18 cellular contexts compared by ENCODE assay signal in the genomic region with DNA sequence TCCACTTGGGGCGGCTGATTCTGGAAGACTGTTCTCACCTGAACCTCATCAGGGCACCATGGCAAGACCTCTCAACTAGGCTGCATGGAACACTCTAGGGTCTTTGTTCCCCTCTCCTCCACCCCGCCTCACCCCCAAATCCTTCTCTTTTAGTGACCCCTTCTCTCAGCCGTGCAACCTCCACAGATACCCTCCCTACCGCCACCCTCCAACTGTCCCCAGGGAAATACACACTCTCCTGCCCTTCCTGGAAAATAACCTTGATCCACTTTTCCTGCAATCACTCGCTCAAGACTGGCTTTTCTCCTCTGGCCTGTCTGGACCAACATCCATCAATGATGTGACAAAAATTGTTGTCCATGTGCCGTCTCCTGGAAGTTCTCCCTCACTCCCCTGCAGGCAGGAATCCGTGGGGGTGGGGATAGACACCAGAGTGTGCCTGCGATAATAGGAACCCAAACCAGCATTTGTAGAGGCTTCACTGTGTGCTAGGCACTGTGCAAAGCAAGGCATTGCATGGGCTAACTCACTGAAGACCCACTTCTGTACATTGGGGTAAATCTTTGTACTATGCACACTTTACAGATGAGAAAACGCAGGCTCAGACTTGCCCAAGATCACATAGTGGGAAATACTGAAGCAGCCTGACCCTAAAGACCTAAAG.
A peak's percentile ranks its signal among the peaks of the same experiment; 100 is the strongest.
DNase-seq lines count a peak whose midpoint lies in the region; ATAC-seq and TF ChIP-seq lines count a peak whose summit lies in the region.
"Had no signal": no experiment of that assay in that cellular context is flagged by ENCODE, and none has a peak within 500 bp of the region (broad histone marks: within the 10 kb centered on the region; RNA-seq: fewer than 3 reads in every experiment).

No MANE protein-coding gene starts in this region.

- no peak overlapping the region for H4K5ac ChIP-seq in H9 (ENCODE audit: insufficient read length, low read depth, low read length)

- no peak overlapping the region for H2AK5ac ChIP-seq in H9 (ENCODE audit: insufficient read length, low read length)

- no peaks in the 10 kb centered on the region for H3K79me1 ChIP-seq in H9 (ENCODE audit: insufficient read depth, low read depth, low read length, poor library complexity, severe bottlenecking)

- H4K20me1 ChIP-seq in H9 (ENCODE audit: control insufficient read depth, insufficient read depth, insufficient read length), result no peaks in the 10 kb centered on the region
- H4K20me1 ChIP-seq in PC-3 (ENCODE audit: low read length), result no peaks in the 10 kb centered on the region

- no peak overlapping the region for H3T11ph ChIP-seq in H9 (ENCODE audit: low read length)

- H3K36me3 ChIP-seq in PC-3 (ENCODE audit: low read depth, low read length) (no peaks in the 10 kb centered on the region), endodermal cell (ENCODE audit: control insufficient read depth, insufficient read depth, low read length) (no peaks in the 10 kb centered on the region), ascending aorta (no peaks in the 10 kb centered on the region)

- H3K27ac Mint-ChIP-seq in H9, result peak overlapping the region; percentile 49 to 92 (median 73); a peak in 5 of 7 replicates
- H3K27ac Mint-ChIP-seq in endodermal cell, result peak overlapping the region; percentile 11
- H3K27ac Mint-ChIP-seq in nephron progenitor cell, result peak overlapping the region; percentile 88
- H3K27ac Mint-ChIP-seq: B cell had no signal

- no peak overlapping the region for H3K4ac ChIP-seq in H9 (ENCODE audit: low read depth, low read length)

- no peaks in the 10 kb centered on the region for H3K23me2 ChIP-seq in H9 (ENCODE audit: insufficient read length, low read depth, low read length, poor library complexity, severe bottlenecking)

- H3K27ac ChIP-seq in H9 (ENCODE audit: insufficient read length, low read depth, low read length) (no peak overlapping the region), PC-3 (ENCODE audit: low read length) (peak overlapping the region; percentile 23; the same call in 1 of the 2 replicates), endodermal cell (ENCODE audit: low read depth, low read length) (no peak overlapping the region), ascending aorta (no peak overlapping the region)

- CTCF ChIA-PET in PC-3 (lab: Charles Lee), result interaction anchor here (1.0 kb wide), 1 partner anchor 23 kb away, joined by 3 read pairs; no protein-coding TSS in a partner anchor

- no peak overlapping the region for H3K18ac ChIP-seq in H9 (ENCODE audit: insufficient read length, low read depth, low read length)

- POLR2A ChIA-PET in PC-3 (lab: Charles Lee; ENCODE audit: unreplicated experiment), result no interaction called here

- H3K9me2 ChIP-seq in PC-3 (replicated peaks; ENCODE audit: low read length), result no peaks in the 10 kb centered on the region

- peak overlapping the region; percentile 34; the same call in 1 of the 2 replicates for H3K14ac ChIP-seq in H9 (ENCODE audit: insufficient read depth, low read length)

- no peaks in the 10 kb centered on the region for H3K79me2 ChIP-seq in H9 (ENCODE audit: insufficient read depth, low read length)
- H3K79me2 ChIP-seq in PC-3 (ENCODE audit: low read length), result no peaks in the 10 kb centered on the region

- no peak overlapping the region for H2BK12ac ChIP-seq in H9 (ENCODE audit: insufficient read length, low read depth, low read length)

- H3K9ac ChIP-seq in H9 (ENCODE audit: extremely low read depth, insufficient read length, low read length) (no peak overlapping the region), PC-3 (ENCODE audit: low read length) (no peak overlapping the region), endodermal cell (ENCODE audit: extremely low read depth, low read length, poor library complexity, severe bottlenecking) (no peak overlapping the region)

- H2AFZ ChIP-seq in H9 (ENCODE audit: low read length) (no peak overlapping the region), PC-3 (ENCODE audit: low read length) (no peak overlapping the region)

- no peak for ATAC-seq in PC-3
- ATAC-seq: HepG2 had no signal

- BruUV-seq in PC-3 (replicated peaks; lab: Mats Ljungman, UMichigan), result no TSS peak

- H3K36me3 Mint-ChIP-seq in H9 (ENCODE audit: insufficient read depth in 1 of 3, low read depth in 3 of 3) (peaks cover 3 to 9% (median 4%) of the 10 kb centered on the region in 3 experiments; a peak in 5 of 7 replicates), endodermal cell (ENCODE audit: low read depth) (no peaks in the 10 kb centered on the region), nephron progenitor cell (ENCODE audit: low read depth) (no peaks in the 10 kb centered on the region)

- DNase-seq in H9 (no peak), PC-3 (no peak), endodermal cell (no peak), nephron progenitor cell (no peak), T-helper 9 cell (no peak), NCI-H1694 treated with DMSO at 0.1 percent for 48 hours (lab: John Stamatoyannopoulos, UW) (no peak), ascending aorta (ENCODE audit: low spot score in 2 of 2) (no peak)
- DNase-seq in activated naive CD4-positive, alpha-beta T cell (lab: John Stamatoyannopoulos, UW), result no peak
- DNase-seq: DMS53, GOT3, KBM-7, MM.1S, NCI-H1092, NCI-H1930, NCI-H2227 treated with DMSO at 0.1 percent for 48 hours, NCI-H510A had no signal

- no peak overlapping the region for H3K4me2 ChIP-seq in H9 (ENCODE audit: insufficient read depth, insufficient read length, low read length)
- peak overlapping the region; percentile 42; the same call in 1 of the 2 replicates for H3K4me2 ChIP-seq in PC-3 (ENCODE audit: low read length)

- H3K4me3 ChIP-seq in PC-3 (ENCODE audit: low read length) (no peak overlapping the region), endodermal cell (ENCODE audit: low read length) (no peak overlapping the region), ascending aorta (no peak overlapping the region)

- no peaks in the 10 kb centered on the region; a peak in 1 of 5 replicates for H3K9me3 Mint-ChIP-seq in H9
- no peaks in the 10 kb centered on the region for H3K9me3 Mint-ChIP-seq in endodermal cell
- H3K9me3 Mint-ChIP-seq in nephron progenitor cell, result no peaks in the 10 kb centered on the region

- no peaks in the 10 kb centered on the region; the same call in none of the 2 replicates for H3K27me3 Mint-ChIP-seq in H9 (ENCODE audit: low read depth)
- H3K27me3 Mint-ChIP-seq in endodermal cell (ENCODE audit: insufficient read depth), result no peaks in the 10 kb centered on the region
- no peaks in the 10 kb centered on the region for H3K27me3 Mint-ChIP-seq in nephron progenitor cell (ENCODE audit: low read depth, poor library complexity)
- H3K27me3 Mint-ChIP-seq: B cell had no signal

- H3K27me3 ChIP-seq in H9 (ENCODE audit: insufficient read depth, low read length) (no peaks in the 10 kb centered on the region), PC-3 (ENCODE audit: low read length) (no peaks in the 10 kb centered on the region), endodermal cell (ENCODE audit: control insufficient read depth, insufficient read depth, low read length, poor library complexity, severe bottlenecking) (no peaks in the 10 kb centered on the region), ascending aorta (no peaks in the 10 kb centered on the region)

- WGBS in H9 (ENCODE audit: extremely low coverage, insufficient read length, low lambda C conversion rate), result no CpG with 5 or more reads among the region's 9 CpGs
- 82 to 87% methylated on average over 7 to 9 of the region's 9 CpGs for whole genome bisulfite sequencing in endodermal cell (ENCODE audit: insufficient coverage in 1 of 2, insufficient read length in 1 of 2), 2 experiments

- H3K23ac ChIP-seq in H9 (ENCODE audit: insufficient read length, low read depth, low read length), result no peak overlapping the region

- intact Hi-C loops in PC-3 (cut with micrococcal nuclease), result no loop called here
- intact Hi-C loops in ascending aorta (cut with DNase I), result no loop called here

- H3K56ac ChIP-seq in H9 (ENCODE audit: insufficient read length, low read depth, low read length), result no peak overlapping the region

- TF ChIP-seq CTCF in H9 (conservative IDR thresholded peaks at IDR 0.05), result no peak
- TF ChIP-seq CTCF in PC-3 (conservative IDR thresholded peaks at IDR 0.05; ENCODE audit: low read depth, low read length), result no peak
- TF ChIP-seq CTCF in endodermal cell (conservative IDR thresholded peaks at IDR 0.05), result no peak
- TF ChIP-seq CTCF in nephron progenitor cell (IDR thresholded peaks at IDR 0.05), result no peak
- no peak for TF ChIP-seq CTCF in ascending aorta (IDR thresholded peaks at IDR 0.05)

- H3K4me1 ChIP-seq in H9 (ENCODE audit: insufficient read depth, low read length) (peaks cover 12% of the 10 kb centered on the region; the same call in 1 of the 2 replicates), PC-3 (ENCODE audit: insufficient read depth, low read length) (peaks cover 36% of the 10 kb centered on the region), endodermal cell (ENCODE audit: control insufficient read depth, insufficient read depth, low read length) (no peaks in the 10 kb centered on the region), ascending aorta (no peaks in the 10 kb centered on the region)

- no peak overlapping the region for H2BK120ac ChIP-seq in H9 (ENCODE audit: low read depth, low read length, poor library complexity, severe bottlenecking)

- no peak overlapping the region for H2BK20ac ChIP-seq in H9 (ENCODE audit: low read depth, low read length, poor library complexity, severe bottlenecking)

- no peak overlapping the region for H2BK5ac ChIP-seq in H9 (ENCODE audit: insufficient read length, low read length)

- H3F3A ChIP-seq in PC-3 (ENCODE audit: low read length, unreplicated experiment), result no peaks in the 10 kb centered on the region

- no peak overlapping the region for H4K91ac ChIP-seq in H9 (ENCODE audit: insufficient read length, low read depth, low read length)

- H4K8ac ChIP-seq in H9 (replicated peaks; ENCODE audit: insufficient read length, low read depth, low read length), result no peak overlapping the region

- H3K9me3 ChIP-seq in H9 (ENCODE audit: control insufficient read depth, low read depth, low read length) (no peaks in the 10 kb centered on the region), PC-3 (ENCODE audit: low read length) (no peaks in the 10 kb centered on the region), endodermal cell (ENCODE audit: control insufficient read depth, low read length) (no peaks in the 10 kb centered on the region), ascending aorta (no peaks in the 10 kb centered on the region)

- H3K4me1 Mint-ChIP-seq in H9 (peaks cover 54 to 64% of the 10 kb centered on the region in 2 experiments), endodermal cell (peaks cover 2% of the 10 kb centered on the region), nephron progenitor cell (peaks cover 53% of the 10 kb centered on the region)

- H3K4me3 Mint-ChIP-seq in H9, result 0 out of 5 replicates have a peak overlapping the region, but pooled peaks of 1 of the 2 experiments have one; percentile 0
- H3K4me3 Mint-ChIP-seq in endodermal cell, result no peak overlapping the region
- no peak overlapping the region for H3K4me3 Mint-ChIP-seq in nephron progenitor cell
- H3K4me3 Mint-ChIP-seq: B cell had no signal

- H2BK15ac ChIP-seq in H9 (ENCODE audit: low read depth, low read length), result no peak overlapping the region

Comparison
In these comparisons a context has a peak if more than half of its experiments do, and no peak if none do; other contexts are left out.
1. H3K27ac Mint-ChIP-seq: peak in every context shown above with its lines; median percentile 88 in nephron progenitor cell; 73 in H9; 11 in endodermal cell.